17 cellular contexts compared by ENCODE assay signal in the genomic region with DNA sequence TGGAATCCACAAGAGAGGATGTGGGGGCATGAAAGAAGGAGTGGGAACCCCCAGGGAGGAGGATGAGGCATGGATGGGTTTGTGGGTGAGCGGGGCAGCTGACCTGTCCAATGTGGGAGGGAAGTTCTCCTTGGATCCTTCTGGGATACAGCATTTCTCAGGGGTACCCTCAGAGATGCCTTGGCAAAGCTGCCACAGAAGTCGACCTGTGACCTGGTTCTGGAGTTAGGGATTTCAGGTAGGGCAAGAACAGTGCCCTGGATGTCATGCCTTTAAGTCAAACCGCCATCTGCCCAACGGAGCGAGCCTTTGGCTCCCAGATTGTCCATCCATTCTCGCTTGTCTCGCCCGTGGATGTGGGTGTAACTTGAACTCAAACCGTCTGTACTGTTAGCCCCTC. TPM values are rescaled to one million over a fixed set of nuclear protein-coding genes. Genes with fewer than 3 reads are reported as not detected.
A peak's percentile ranks its signal among the peaks of the same experiment; 100 is the strongest.
DNase-seq lines count a peak whose midpoint lies in the region; ATAC-seq and TF ChIP-seq lines count a peak whose summit lies in the region.
"Had no signal": no experiment of that assay in that cellular context is flagged by ENCODE, and none has a peak within 500 bp of the region (broad histone marks: within the 10 kb centered on the region; RNA-seq: fewer than 3 reads in every experiment).

No MANE protein-coding gene starts in this region.

- H3K36me3 ChIP-seq in RWPE2 (ENCODE audit: low read depth) (no peaks in the 10 kb centered on the region), spleen (peaks cover 0 to 21% (median 0%) of the 10 kb centered on the region in 6 donors)
- H3K36me3 ChIP-seq: BE2C had no signal

- H3K27me3 Mint-ChIP-seq in chondrocyte (ENCODE audit: low read depth) (peaks cover 14% of the 10 kb centered on the region), neural crest cell (ENCODE audit: low read depth) (no peaks in the 10 kb centered on the region)

- H3K27ac ChIP-seq in RWPE2 (ENCODE audit: poor library complexity, severe bottlenecking): no peak overlapping the region
- H3K27ac ChIP-seq in spleen: no peak overlapping the region
- H3K27ac ChIP-seq: A549, C4-2B had no signal

- H3K36me3 Mint-ChIP-seq in chondrocyte (ENCODE audit: low read depth) (peaks cover 3% of the 10 kb centered on the region), neural crest cell (ENCODE audit: low read depth) (peaks cover 18% of the 10 kb centered on the region)
- H3K36me3 Mint-ChIP-seq: CD4-positive, alpha-beta memory T cell had no signal

- ATAC-seq in RWPE2 (ENCODE audit: low read depth) (no peak), HG02981 (IDR thresholded peaks at IDR 0.05; ENCODE audit: unreplicated experiment) (no peak)
- ATAC-seq: A549 had no signal

- H3K27ac Mint-ChIP-seq in chondrocyte (ENCODE audit: unreplicated experiment) (no peak overlapping the region), neural crest cell (ENCODE audit: unreplicated experiment) (peak overlapping the region; percentile 35)
- H3K27ac Mint-ChIP-seq: CD4-positive, alpha-beta memory T cell had no signal

- no peak overlapping the region for H3K4me3 Mint-ChIP-seq in chondrocyte (ENCODE audit: unreplicated experiment)
- no peak overlapping the region for H3K4me3 Mint-ChIP-seq in neural crest cell
- H3K4me3 Mint-ChIP-seq: CD4-positive, alpha-beta memory T cell had no signal

- TF ChIP-seq CTCF in RWPE2 (IDR thresholded peaks at IDR 0.05; ENCODE audit: poor library complexity, severe bottlenecking) (no peak), chondrocyte (IDR thresholded peaks at IDR 0.05) (no peak), neural crest cell (conservative IDR thresholded peaks at IDR 0.05) (no peak), spleen (IDR thresholded peaks at IDR 0.05 in 8 of 11, conservative IDR thresholded peaks at IDR 0.05 in 3 of 11) (no peak)

- H3K4me1 ChIP-seq in RWPE2 (ENCODE audit: insufficient read depth, poor library complexity, severe bottlenecking) (no peaks in the 10 kb centered on the region), spleen (peaks cover 0 to 30% (median 3%) of the 10 kb centered on the region in 6 donors)
- H3K4me1 ChIP-seq: A549, BE2C had no signal

- DNase-seq in RWPE2 (ENCODE audit: low spot score): peak; percentile 15
- DNase-seq in chondrocyte (ENCODE audit: low spot score): peak; percentile 22
- DNase-seq in neural crest cell (ENCODE audit: low read depth, low spot score): no peak
- peak; percentile 24 for DNase-seq in spleen
- DNase-seq in erythroblast (lab: John Stamatoyannopoulos, UW): no peak
- no peak for DNase-seq in stimulated activated CD4-positive, alpha-beta T cell treated with anti-CD3 and anti-CD28 coated beads, Interleukin-1b, Interleukin-23, amount 100 ng/mL, for 48 hours
- DNase-seq: BE2C; CD4-positive, alpha-beta memory T cell; COR-L47; DMS153; DMS79 treated with DMSO at 0.1 percent for 48 hours; EL; IMR-90 had no signal

- 86 to 97% (median 90%) methylated on average over 6 to 9 of the region's 9 CpGs for WGBS in spleen, 5 donors

- H3K9me3 ChIP-seq in RWPE2 (ENCODE audit: severe bottlenecking) (no peaks in the 10 kb centered on the region), spleen (no peaks in the 10 kb centered on the region)
- H3K9me3 ChIP-seq: A549, BE2C had no signal

- H3K27me3 ChIP-seq in RWPE2 (ENCODE audit: insufficient read depth, poor library complexity, severe bottlenecking): no peaks in the 10 kb centered on the region
- peaks cover 0 to 6% (median 0%) of the 10 kb centered on the region in 7 donors for H3K27me3 ChIP-seq in spleen (replicated peaks in 1 of 7)
- H3K27me3 ChIP-seq: BE2C had no signal

- no peaks in the 10 kb centered on the region for H3K9me3 Mint-ChIP-seq in chondrocyte (ENCODE audit: low read depth)
- no peaks in the 10 kb centered on the region for H3K9me3 Mint-ChIP-seq in neural crest cell
- H3K9me3 Mint-ChIP-seq: CD4-positive, alpha-beta memory T cell had no signal

- H3K4me3 ChIP-seq in RWPE2 (ENCODE audit: severe bottlenecking) (no peak overlapping the region), spleen (no peak overlapping the region)
- H3K4me3 ChIP-seq: A549 had no signal

- H3K4me1 Mint-ChIP-seq in chondrocyte (ENCODE audit: low read depth) (peaks cover 5% of the 10 kb centered on the region), neural crest cell (peaks cover 5% of the 10 kb centered on the region)
- H3K4me1 Mint-ChIP-seq: CD4-positive, alpha-beta memory T cell had no signal

- TF ChIP-seq POLR2A in spleen (IDR thresholded peaks at IDR 0.05) (no peak), erythroblast (IDR thresholded peaks at IDR 0.05; ENCODE audit: low read length) (no peak)

- intact Hi-C loops in spleen (cut with DNase I; ENCODE audit: low total_unique reads): no loop called here

RNA-seq across cellular contexts. Expression of gene WSCD1, which starts 30.0 kb away (rescaled TPM):
- total RNA-seq in chondrocyte (3.5 to 4.4 TPM (median 4.2 TPM) in 3 replicates), neural crest cell (75.8 and 93.3 TPM in 2 replicates), spleen (10 to 100 TPM; 22.9 to 84.1 (median 53.6) TPM)
- polyA plus RNA-seq in spleen: 1 to 10 TPM; 2.4 to 6.2 (median 5.8) TPM
- total RNA-seq: HT-29, IMR-90 had no signal
- polyA plus RNA-seq: CD4-positive, alpha-beta memory T cell had no signal

Comparison
In these comparisons a context has a peak if more than half of its experiments do, and no peak if none do; other contexts are left out.
1. DNase-seq: peak in RWPE2 (single experiment), chondrocyte (single experiment) and spleen (single experiment); none in neural crest cell (single experiment), erythroblast (0 of 2) and stimulated activated CD4-positive, alpha-beta T cell treated with anti-CD3 and anti-CD28 coated beads, Interleukin-1b, Interleukin-23, amount 100 ng/mL, for 48 hours (single experiment).